ENCODE assay signal across 18 cellular contexts in the genomic region with DNA sequence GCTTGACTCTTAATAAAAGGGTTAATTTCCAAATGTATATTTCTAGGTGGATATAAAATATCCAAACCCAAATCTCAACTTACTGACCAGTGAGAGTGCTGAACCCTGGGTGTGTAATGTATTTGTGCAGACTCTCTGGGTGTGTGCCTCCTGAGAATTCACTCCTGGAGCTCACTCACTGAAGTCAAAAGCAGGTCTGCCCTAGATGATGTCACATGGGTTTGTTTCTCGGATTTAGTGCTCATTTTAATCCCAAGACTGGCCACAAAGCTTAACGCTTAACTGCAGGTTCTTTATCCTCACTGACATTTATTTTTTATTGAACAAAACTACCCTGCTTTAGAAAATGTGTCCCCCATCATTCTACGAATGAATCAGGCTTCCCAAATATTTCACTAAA.
"Had no signal": no experiment of that assay in that cellular context is flagged by ENCODE, and none has a peak within 500 bp of the region (broad histone marks: within the 10 kb centered on the region; RNA-seq: fewer than 3 reads in every experiment).

No MANE protein-coding gene starts in this region.

- H3K27ac Mint-ChIP-seq: activated naive CD8-positive, alpha-beta T cell treated with anti-CD3 and anti-CD28 coated beads for 36 hours; progenitor cell of endocrine pancreas had no signal

- H3K9me3 ChIP-seq: right atrium auricular region, thyroid gland had no signal

- H3K4me3 Mint-ChIP-seq: activated naive CD8-positive, alpha-beta T cell treated with anti-CD3 and anti-CD28 coated beads for 36 hours; neural crest cell had no signal

- H3K36me3 ChIP-seq: cardiac muscle cell, right atrium auricular region, thyroid gland had no signal

- H3K27me3 Mint-ChIP-seq: activated naive CD8-positive, alpha-beta T cell treated with anti-CD3 and anti-CD28 coated beads for 36 hours had no signal

- H3K4me3 ChIP-seq: cardiac muscle cell, right atrium auricular region, thyroid gland had no signal

- ATAC-seq: left ventricle myocardium superior had no signal

- H3K4me1 ChIP-seq: right atrium auricular region, thyroid gland had no signal

- H3K27me3 ChIP-seq: cardiac muscle cell, right atrium auricular region, thyroid gland had no signal

- H3K27ac ChIP-seq: cardiac muscle cell, right atrium auricular region, thyroid gland had no signal

- H3K9me3 Mint-ChIP-seq: activated naive CD8-positive, alpha-beta T cell treated with anti-CD3 and anti-CD28 coated beads for 36 hours; neural crest cell had no signal

- DNase-seq: activated CD4-positive, alpha-beta T cell treated with anti-CD3 and anti-CD28 coated beads, Interleukin-2, amount 50 U/mL, for 1 hour; activated CD4-positive, CD25-positive, alpha-beta regulatory T cell treated with anti-CD3 and anti-CD28 coated beads, Interleukin-2, amount 50 U/mL, for 72 hours; activated CD8-positive, alpha-beta memory T cell treated with anti-CD3 and anti-CD28 coated beads, Interleukin-2, amount 50 U/mL, for 48 hours; activated naive CD4-positive, alpha-beta T cell; activated naive CD8-positive, alpha-beta T cell treated with anti-CD3 and anti-CD28 coated beads for 36 hours; amniotic stem cell; foreskin fibroblast; left ventricle myocardium superior; stimulated activated CD4-positive, alpha-beta T cell treated with anti-CD3 and anti-CD28 coated beads, Interleukin-12 subunit alpha, Interleukin-12 subunit beta, amount 100 ng/mL, for 4 hours; stimulated activated CD4-positive, alpha-beta T cell treated with anti-CD3 and anti-CD28 coated beads, Interleukin-1b, Interleukin-23, amount 100 ng/mL, for 48 hours; stimulated activated CD8-positive, alpha-beta memory T cell treated with anti-CD3 and anti-CD28 coated beads, Interleukin-4, amount 100 ng/mL, for 48 hours; stimulated activated naive CD4-positive, alpha-beta T cell treated with Interleukin-2 at 50 U/mL for 16 hours; T1000; thyroid gland had no signal
